ENCODE assay signal across 15 cellular contexts in the genomic region with DNA sequence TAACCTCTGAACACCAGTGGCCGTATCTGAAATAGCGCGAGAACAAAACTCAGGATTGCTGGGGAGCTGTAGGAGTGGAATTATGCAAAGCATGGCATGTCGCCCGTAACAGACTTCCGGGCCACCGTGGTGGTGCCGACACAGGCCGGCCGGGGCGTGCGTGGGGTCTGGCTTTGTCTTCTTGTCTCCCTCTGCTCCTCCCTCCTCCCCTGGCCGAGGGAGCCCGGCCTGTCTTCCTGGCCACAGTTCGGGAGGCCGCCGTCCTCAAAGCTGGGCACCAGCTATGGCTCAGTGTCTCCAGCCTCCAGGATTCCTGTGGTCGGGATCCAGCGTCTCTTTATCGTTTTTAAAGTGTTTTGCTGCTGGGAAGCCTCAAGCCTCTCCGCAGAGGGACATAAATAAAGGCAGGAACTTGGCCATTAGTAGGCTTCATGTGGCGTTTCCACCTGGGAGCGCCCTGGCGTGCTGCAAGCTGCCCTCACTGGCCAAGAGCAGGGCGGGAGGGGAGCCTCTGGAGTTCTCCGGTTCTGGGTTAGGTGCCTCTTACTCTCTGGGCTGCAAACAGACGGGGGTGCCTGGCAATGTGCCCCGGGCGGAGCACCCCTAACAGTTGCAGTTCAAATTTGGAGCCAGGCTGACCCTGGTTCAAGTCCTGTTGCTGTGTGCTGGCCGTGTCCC. TPM values are rescaled to one million over a fixed set of nuclear protein-coding genes. Genes with fewer than 3 reads are reported as not detected.
DNase-seq lines count a peak whose midpoint lies in the region; ATAC-seq and TF ChIP-seq lines count a peak whose summit lies in the region.
"Had no signal": no experiment of that assay in that cellular context is flagged by ENCODE, and none has a peak within 500 bp of the region (broad histone marks: within the 10 kb centered on the region; RNA-seq: fewer than 3 reads in every experiment).

No MANE protein-coding gene starts in this region.

- H3K27ac Mint-ChIP-seq in GM23338, result no peak overlapping the region
- H3K27ac Mint-ChIP-seq: endodermal cell had no signal

- no peak overlapping the region for H3K4me3 Mint-ChIP-seq in GM23338
- H3K4me3 Mint-ChIP-seq: endodermal cell had no signal

- no peak overlapping the region for H3K4me2 ChIP-seq in GM23338
- peak overlapping the region; percentile 42 for H3K4me2 ChIP-seq in skeletal muscle satellite cell (ENCODE audit: low read length)

- no peaks in the 10 kb centered on the region for H4K20me1 ChIP-seq in GM23338 (replicated peaks; ENCODE audit: insufficient read depth)

- no peaks in the 10 kb centered on the region for H3K9me3 ChIP-seq in left ventricle myocardium inferior (replicated peaks)
- no peaks in the 10 kb centered on the region for H3K9me3 ChIP-seq in skeletal muscle satellite cell (replicated peaks; ENCODE audit: low read length)

- H3K36me3 ChIP-seq in GM23338 (ENCODE audit: insufficient read depth) (no peaks in the 10 kb centered on the region), left ventricle myocardium inferior (no peaks in the 10 kb centered on the region), skeletal muscle satellite cell (ENCODE audit: insufficient read depth, low read length) (no peaks in the 10 kb centered on the region)

- H2AFZ ChIP-seq in GM23338, result no peak overlapping the region

- no peaks in the 10 kb centered on the region for H3F3A ChIP-seq in GM23338 (replicated peaks; ENCODE audit: low read depth)

- H3K27me3 Mint-ChIP-seq in GM23338 (ENCODE audit: insufficient read depth, low read depth, poor library complexity), result peaks cover 26% of the 10 kb centered on the region

- H3K4me1 Mint-ChIP-seq in GM23338, result peaks cover 5% of the 10 kb centered on the region

- intact Hi-C loops in left ventricle myocardium inferior (cut with micrococcal nuclease), result no loop called here

- no peaks in the 10 kb centered on the region for H3K79me2 ChIP-seq in GM23338 (replicated peaks; ENCODE audit: insufficient read depth)

- DNase-seq in GM23338 (ENCODE audit: low spot score) (no peak), amniotic epithelial cell (ENCODE audit: low read depth) (peak; percentile 55), left ventricle myocardium inferior (no peak), DMS153 treated with DMSO at 0.1 percent for 48 hours (lab: John Stamatoyannopoulos, UW; ENCODE audit: unreplicated experiment) (no peak), NCI-H1930 (lab: John Stamatoyannopoulos, UW) (no peak), NCI-H1417 treated with DMSO at 0.1 percent for 48 hours (lab: John Stamatoyannopoulos, UW) (no peak)
- DNase-seq: activated gamma-delta T cell; DMS79; endodermal cell; NCI-H524; small intestine; stimulated activated naive CD8-positive, alpha-beta T cell treated with anti-CD3 and anti-CD28 coated beads, Interleukin-15, Interleukin-2, amounts not matched to agents 100 U/mL and 50 U/mL, for 24 hours had no signal

- H3K9me3 Mint-ChIP-seq in GM23338, result no peaks in the 10 kb centered on the region
- H3K9me3 Mint-ChIP-seq: endodermal cell had no signal

- H3K4me1 ChIP-seq in GM23338 (ENCODE audit: insufficient read depth) (no peaks in the 10 kb centered on the region), left ventricle myocardium inferior (peaks cover 6% of the 10 kb centered on the region), skeletal muscle satellite cell (ENCODE audit: control insufficient read depth, insufficient read depth, low read length) (peaks cover 20% of the 10 kb centered on the region)

- H3K27ac ChIP-seq in GM23338 (ENCODE audit: low read depth), result no peak overlapping the region
- H3K27ac ChIP-seq in left ventricle myocardium inferior (replicated peaks), result no peak overlapping the region

- H3K36me3 Mint-ChIP-seq in GM23338 (ENCODE audit: low read depth), result peaks cover 3% of the 10 kb centered on the region; the same call in 1 of the 3 replicates

- H3K4me3 ChIP-seq in GM23338, result no peak overlapping the region
- peak overlapping the region; percentile 48 for H3K4me3 ChIP-seq in left ventricle myocardium inferior
- no peak overlapping the region for H3K4me3 ChIP-seq in skeletal muscle satellite cell (ENCODE audit: low read length)

- TF ChIP-seq CTCF in GM23338 (conservative IDR thresholded peaks at IDR 0.05; ENCODE audit: low read depth in 2 of 2) (no peak), left ventricle myocardium inferior (IDR thresholded peaks at IDR 0.05; ENCODE audit: borderline replicate concordance) (no peak)

- H3K27me3 ChIP-seq in GM23338 (ENCODE audit: insufficient read depth) (no peaks in the 10 kb centered on the region), left ventricle myocardium inferior (ENCODE audit: low read depth) (peaks cover 86% of the 10 kb centered on the region), skeletal muscle satellite cell (ENCODE audit: control insufficient read depth, insufficient read depth, low read length) (peaks cover 8% of the 10 kb centered on the region)

- ATAC-seq in GM23338 (peak; percentile 10; the same call in 2 of the 3 replicates), GM18511 (IDR thresholded peaks at IDR 0.05; ENCODE audit: unreplicated experiment) (no peak)
- ATAC-seq: left colon; stimulated activated naive CD8-positive, alpha-beta T cell treated with anti-CD3 and anti-CD28 coated beads, Interleukin-15, Interleukin-2, amounts not matched to agents 100 U/mL and 50 U/mL, for 24 hours had no signal

- no peaks in the 10 kb centered on the region for H3K9me2 ChIP-seq in GM23338 (ENCODE audit: insufficient read depth)

- peak overlapping the region; percentile 22 for H3K9ac ChIP-seq in skeletal muscle satellite cell (ENCODE audit: low read depth, low read length)

TF ChIP-seq in GM23338, 12 proteins besides CTCF, POLR2A, EP300 and RAD21:
- TF ChIP-seq, protein P1, sequence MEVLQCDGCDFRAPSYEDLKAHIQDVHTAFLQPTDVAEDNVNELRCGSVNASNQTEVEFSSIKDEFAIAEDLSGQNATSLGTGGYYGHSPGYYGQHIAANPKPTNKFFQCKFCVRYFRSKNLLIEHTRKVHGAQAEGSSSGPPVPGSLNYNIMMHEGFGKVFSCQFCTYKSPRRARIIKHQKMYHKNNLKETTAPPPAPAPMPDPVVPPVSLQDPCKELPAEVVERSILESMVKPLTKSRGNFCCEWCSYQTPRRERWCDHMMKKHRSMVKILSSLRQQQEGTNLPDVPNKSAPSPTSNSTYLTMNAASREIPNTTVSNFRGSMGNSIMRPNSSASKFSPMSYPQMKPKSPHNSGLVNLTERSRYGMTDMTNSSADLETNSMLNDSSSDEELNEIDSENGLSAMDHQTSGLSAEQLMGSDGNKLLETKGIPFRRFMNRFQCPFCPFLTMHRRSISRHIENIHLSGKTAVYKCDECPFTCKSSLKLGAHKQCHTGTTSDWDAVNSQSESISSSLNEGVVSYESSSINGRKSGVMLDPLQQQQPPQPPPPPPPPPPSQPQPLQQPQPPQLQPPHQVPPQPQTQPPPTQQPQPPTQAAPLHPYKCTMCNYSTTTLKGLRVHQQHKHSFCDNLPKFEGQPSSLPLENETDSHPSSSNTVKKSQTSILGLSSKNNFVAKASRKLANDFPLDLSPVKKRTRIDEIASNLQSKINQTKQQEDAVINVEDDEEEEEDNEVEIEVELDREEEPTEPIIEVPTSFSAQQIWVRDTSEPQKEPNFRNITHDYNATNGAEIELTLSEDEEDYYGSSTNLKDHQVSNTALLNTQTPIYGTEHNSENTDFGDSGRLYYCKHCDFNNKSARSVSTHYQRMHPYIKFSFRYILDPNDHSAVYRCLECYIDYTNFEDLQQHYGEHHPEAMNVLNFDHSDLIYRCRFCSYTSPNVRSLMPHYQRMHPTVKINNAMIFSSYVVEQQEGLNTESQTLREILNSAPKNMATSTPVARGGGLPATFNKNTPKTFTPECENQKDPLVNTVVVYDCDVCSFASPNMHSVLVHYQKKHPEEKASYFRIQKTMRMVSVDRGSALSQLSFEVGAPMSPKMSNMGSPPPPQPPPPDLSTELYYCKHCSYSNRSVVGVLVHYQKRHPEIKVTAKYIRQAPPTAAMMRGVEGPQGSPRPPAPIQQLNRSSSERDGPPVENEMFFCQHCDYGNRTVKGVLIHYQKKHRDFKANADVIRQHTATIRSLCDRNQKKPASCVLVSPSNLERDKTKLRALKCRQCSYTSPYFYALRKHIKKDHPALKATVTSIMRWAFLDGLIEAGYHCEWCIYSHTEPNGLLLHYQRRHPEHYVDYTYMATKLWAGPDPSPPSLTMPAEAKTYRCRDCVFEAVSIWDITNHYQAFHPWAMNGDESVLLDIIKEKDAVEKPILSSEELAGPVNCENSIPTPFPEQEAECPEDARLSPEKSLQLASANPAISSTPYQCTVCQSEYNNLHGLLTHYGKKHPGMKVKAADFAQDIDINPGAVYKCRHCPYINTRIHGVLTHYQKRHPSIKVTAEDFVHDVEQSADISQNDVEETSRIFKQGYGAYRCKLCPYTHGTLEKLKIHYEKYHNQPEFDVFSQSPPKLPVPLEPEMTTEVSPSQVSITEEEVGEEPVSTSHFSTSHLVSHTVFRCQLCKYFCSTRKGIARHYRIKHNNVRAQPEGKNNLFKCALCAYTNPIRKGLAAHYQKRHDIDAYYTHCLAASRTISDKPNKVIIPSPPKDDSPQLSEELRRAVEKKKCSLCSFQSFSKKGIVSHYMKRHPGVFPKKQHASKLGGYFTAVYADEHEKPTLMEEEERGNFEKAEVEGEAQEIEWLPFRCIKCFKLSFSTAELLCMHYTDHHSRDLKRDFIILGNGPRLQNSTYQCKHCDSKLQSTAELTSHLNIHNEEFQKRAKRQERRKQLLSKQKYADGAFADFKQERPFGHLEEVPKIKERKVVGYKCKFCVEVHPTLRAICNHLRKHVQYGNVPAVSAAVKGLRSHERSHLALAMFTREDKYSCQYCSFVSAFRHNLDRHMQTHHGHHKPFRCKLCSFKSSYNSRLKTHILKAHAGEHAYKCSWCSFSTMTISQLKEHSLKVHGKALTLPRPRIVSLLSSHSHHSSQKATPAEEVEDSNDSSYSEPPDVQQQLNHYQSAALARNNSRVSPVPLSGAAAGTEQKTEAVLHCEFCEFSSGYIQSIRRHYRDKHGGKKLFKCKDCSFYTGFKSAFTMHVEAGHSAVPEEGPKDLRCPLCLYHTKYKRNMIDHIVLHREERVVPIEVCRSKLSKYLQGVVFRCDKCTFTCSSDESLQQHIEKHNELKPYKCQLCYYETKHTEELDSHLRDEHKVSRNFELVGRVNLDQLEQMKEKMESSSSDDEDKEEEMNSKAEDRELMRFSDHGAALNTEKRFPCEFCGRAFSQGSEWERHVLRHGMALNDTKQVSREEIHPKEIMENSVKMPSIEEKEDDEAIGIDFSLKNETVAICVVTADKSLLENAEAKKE (CRISPR knock-in tag; IDR thresholded peaks at IDR 0.05), result no peak
- TF ChIP-seq ZNF331 (CRISPR knock-in tag; IDR thresholded peaks at IDR 0.05; ENCODE audit: low read depth), result no peak
- TF ChIP-seq EZH2 (IDR thresholded peaks at IDR 0.05; ENCODE audit: low read depth, unreplicated experiment), result no peak

RNA-seq across cellular contexts. Expression of a gene that starts 22.0 kb away (rescaled TPM):
- total RNA-seq in GM23338 (2014; rRNA removed; shearing (Covaris generic)), result 20.1 and 20.5 TPM in 2 replicates
- polyA plus RNA-seq in GM23338 (2016; fragmentation: Nextera tagmentation; extraction: Ambion mirVana), result 3.4 and 4.1 TPM in 2 replicates
- total RNA-seq in left ventricle myocardium inferior, result not detected
- 0.44 and 0.76 TPM in 2 replicates for total RNA-seq in skeletal muscle satellite cell (2012; rRNA removed)

RNA-seq across cellular contexts. Expression of a gene that starts 46.3 kb away (rescaled TPM):
- total RNA-seq in GM23338 (2014; rRNA removed; shearing (Covaris generic)), result 33.0 and 38.0 TPM in 2 replicates
- polyA plus RNA-seq in GM23338 (2016; fragmentation: Nextera tagmentation; extraction: Ambion mirVana), result 7.0 and 9.5 TPM in 2 replicates
- 21.8 TPM for total RNA-seq in left ventricle myocardium inferior
- 27.7 and 30.2 TPM in 2 replicates for total RNA-seq in skeletal muscle satellite cell (2012; rRNA removed)

Comparison
In these comparisons a context has a peak if more than half of its experiments do, and no peak if none do; other contexts are left out.
1. RNA of a gene that starts 22.0 kb away (total RNA-seq): 20.1 to 20.5 TPM in GM23338; not detected in left ventricle myocardium inferior (single experiment); every median in the first group is over 10 times any median in the second.